In genomic region chr6:145904391-145904790, GRCh38 we compare ENCODE assay signal across 8 cellular contexts. TPM values are rescaled to one million over a fixed set of nuclear protein-coding genes. Genes with fewer than 3 reads are reported as not detected.
DNase-seq lines count a peak whose midpoint lies in the region; ATAC-seq and TF ChIP-seq lines count a peak whose summit lies in the region.
"Had no signal": no experiment of that assay in that cellular context is flagged by ENCODE, and none has a peak within 500 bp of the region (broad histone marks: within the 10 kb centered on the region; RNA-seq: fewer than 3 reads in every experiment).

No MANE protein-coding gene starts in this region.

- ATAC-seq in GM18868 (IDR thresholded peaks at IDR 0.05; ENCODE audit: unreplicated experiment): peak; percentile 78
- ATAC-seq in GM21576 (IDR thresholded peaks at IDR 0.05; ENCODE audit: unreplicated experiment): peak; percentile 91
- ATAC-seq in HG03469 (IDR thresholded peaks at IDR 0.05; ENCODE audit: unreplicated experiment): peak; percentile 64
- no peak for ATAC-seq in upper lobe of left lung (ENCODE audit: low FRiP score in 2 of 2)

- peak overlapping the region; percentile 87 for H3K27ac Mint-ChIP-seq in nephron progenitor cell
- H3K27ac Mint-ChIP-seq in activated CD4-positive, alpha-beta T cell treated with anti-CD3 and anti-CD28 coated beads, Interleukin-2, amount 10 ng/mL, durations not matched to agents 7 days and 5 days: no peak overlapping the region

- CTCF ChIA-PET in activated CD4-positive, alpha-beta T cell treated with anti-CD3 and anti-CD28 coated beads, Interleukin-2, amount 10 ng/mL, durations not matched to agents 7 days and 5 days (lab: Charles Lee): no interaction called here

- no peak for TF ChIP-seq EP300 in upper lobe of left lung (IDR thresholded peaks at IDR 0.05)

- no peak overlapping the region for H3K4me3 Mint-ChIP-seq in nephron progenitor cell
- H3K4me3 Mint-ChIP-seq in activated CD4-positive, alpha-beta T cell treated with anti-CD3 and anti-CD28 coated beads, Interleukin-2, amount 10 ng/mL, durations not matched to agents 7 days and 5 days: no peak overlapping the region

- H3K9me3 ChIP-seq in upper lobe of left lung: no peaks in the 10 kb centered on the region

- no peaks in the 10 kb centered on the region for H3K27me3 Mint-ChIP-seq in nephron progenitor cell (ENCODE audit: low read depth, poor library complexity)
- H3K27me3 Mint-ChIP-seq in activated CD4-positive, alpha-beta T cell treated with anti-CD3 and anti-CD28 coated beads, Interleukin-2, amount 10 ng/mL, durations not matched to agents 7 days and 5 days: no peaks in the 10 kb centered on the region

- 56 to 65% methylated on average over 4 of the region's 4 CpGs for WGBS in upper lobe of left lung, 2 donors

- peaks cover 77% of the 10 kb centered on the region for H3K36me3 Mint-ChIP-seq in nephron progenitor cell (ENCODE audit: low read depth)
- peaks cover 49% of the 10 kb centered on the region for H3K36me3 Mint-ChIP-seq in activated CD4-positive, alpha-beta T cell treated with anti-CD3 and anti-CD28 coated beads, Interleukin-2, amount 10 ng/mL, durations not matched to agents 7 days and 5 days (ENCODE audit: low read depth)

- POLR2A ChIA-PET in activated CD4-positive, alpha-beta T cell treated with anti-CD3 and anti-CD28 coated beads, Interleukin-2, amount 10 ng/mL, durations not matched to agents 7 days and 5 days (lab: Charles Lee): no interaction called here

- peaks cover 0 to 8% (median 0%) of the 10 kb centered on the region in 4 donors for H3K4me1 ChIP-seq in upper lobe of left lung

- no peak for TF ChIP-seq POLR2A in upper lobe of left lung (IDR thresholded peaks at IDR 0.05)

- H3K4me1 Mint-ChIP-seq in nephron progenitor cell: no peaks in the 10 kb centered on the region
- H3K4me1 Mint-ChIP-seq in activated CD4-positive, alpha-beta T cell treated with anti-CD3 and anti-CD28 coated beads, Interleukin-2, amount 10 ng/mL, durations not matched to agents 7 days and 5 days: peaks cover 10% of the 10 kb centered on the region

- TF ChIP-seq CTCF in nephron progenitor cell (IDR thresholded peaks at IDR 0.05) (no peak), upper lobe of left lung (IDR thresholded peaks at IDR 0.05) (no peak)

- H3K9me3 Mint-ChIP-seq in nephron progenitor cell: peaks cover 4% of the 10 kb centered on the region
- no peaks in the 10 kb centered on the region for H3K9me3 Mint-ChIP-seq in activated CD4-positive, alpha-beta T cell treated with anti-CD3 and anti-CD28 coated beads, Interleukin-2, amount 10 ng/mL, durations not matched to agents 7 days and 5 days

- DNase-seq in nephron progenitor cell (no peak), SHP77 (lab: John Stamatoyannopoulos, UW) (no peak), upper lobe of left lung (no peak)
- DNase-seq in activated CD4-positive, alpha-beta T cell treated with anti-CD3 and anti-CD28 coated beads, Interleukin-2, amount 10 ng/mL, durations not matched to agents 7 days and 5 days: no peak
- DNase-seq: NCI-H748 treated with DMSO at 0.1 percent for 48 hours had no signal

- H3K27me3 ChIP-seq in upper lobe of left lung: no peaks in the 10 kb centered on the region

- no peak overlapping the region for H3K4me3 ChIP-seq in upper lobe of left lung

- H3K36me3 ChIP-seq in upper lobe of left lung: peaks cover 1 to 46% (median 14%) of the 10 kb centered on the region in 4 donors

- H3K27ac ChIP-seq in upper lobe of left lung: no peak overlapping the region

RNA-seq across cellular contexts. Expression of gene SHPRH, which starts 59.8 kb away (rescaled TPM):
- 10 to 100 TPM; 13.5 to 65.0 (median 21.8) TPM for total RNA-seq in upper lobe of left lung
- 10 to 100 TPM; 16.5 to 17.8 TPM for total RNA-seq in activated CD4-positive, alpha-beta T cell treated with anti-CD3 and anti-CD28 coated beads, Interleukin-2, amount 10 ng/mL, durations not matched to agents 7 days and 5 days

Comparison
In these comparisons a context has a peak if more than half of its experiments do, and no peak if none do; other contexts are left out.
1. ATAC-seq: peak in GM18868 (single experiment), GM21576 (single experiment) and HG03469 (single experiment); none in upper lobe of left lung (0 of 2).